28 cellular contexts compared by ENCODE assay signal in the genomic region with DNA sequence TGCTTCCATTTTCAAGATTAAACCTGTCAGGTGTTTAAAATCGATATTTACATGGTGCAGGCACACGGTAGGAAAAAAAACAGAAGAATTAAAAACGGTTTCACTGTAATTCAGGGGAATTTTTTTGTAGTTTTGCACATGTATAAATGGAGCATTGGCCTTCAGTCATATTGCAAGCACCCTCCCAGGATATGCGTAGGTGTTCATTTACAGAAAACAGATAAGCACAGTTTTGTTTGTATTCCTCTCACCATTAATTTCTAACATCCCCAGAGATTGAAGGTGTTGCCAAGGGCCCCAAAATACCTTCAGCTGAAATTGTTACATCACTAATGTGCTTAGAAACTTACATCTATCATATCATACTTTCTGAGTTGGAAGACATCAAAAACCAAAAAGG.
"Had no signal": no experiment of that assay in that cellular context is flagged by ENCODE, and none has a peak within 500 bp of the region (broad histone marks: within the 10 kb centered on the region; RNA-seq: fewer than 3 reads in every experiment).

No MANE protein-coding gene starts in this region.

- DNase-seq: activated CD4-positive, alpha-beta memory T cell treated with anti-CD3 and anti-CD28 coated beads, Interleukin-2, amount 10 ng/mL, durations not matched to agents 7 days and 5 days; activated CD4-positive, alpha-beta T cell treated with anti-CD3 and anti-CD28 coated beads for 36 hours; activated CD4-positive, alpha-beta T cell treated with anti-CD3 and anti-CD28 coated beads, Interleukin-2, amount 10 ng/mL, durations not matched to agents 24 days and 14 days; activated CD4-positive, CD25-positive, alpha-beta regulatory T cell; activated CD4-positive, CD25-positive, alpha-beta regulatory T cell treated with anti-CD3 and anti-CD28 coated beads, Interleukin-2, amount 50 U/mL, for 72 hours; activated effector memory CD4-positive, alpha-beta T cell treated with Interleukin-2 at 50 U/mL for 16 hours; activated gamma-delta T cell treated with Interleukin-2 at 50 U/mL for 16 hours; activated naive CD4-positive, alpha-beta T cell treated with Interleukin-2 at 50 U/mL for 16 hours; activated naive CD8-positive, alpha-beta T cell treated with anti-CD3 and anti-CD28 coated beads for 36 hours; activated naive CD8-positive, alpha-beta T cell treated with anti-CD3 and anti-CD28 coated beads, Interleukin-2, amount 50 U/mL, for 24 hours; activated T-cell treated with anti-CD3 and anti-CD28 coated beads, Interleukin-2, amount 50 U/mL, for 4 hours; adrenal gland; amygdala; aorta; body of pancreas; caudate nucleus; cortex of kidney; dermis blood vessel endothelial cell; effector CD4-positive, alpha-beta T cell; effector memory CD8-positive, alpha-beta T cell; erythroblast; foreskin keratinocyte; gastrocnemius medialis; glutamatergic neuron; heart left ventricle; T-helper 2 cell had no signal

- H3K27me3 Mint-ChIP-seq: activated CD4-positive, alpha-beta memory T cell treated with anti-CD3 and anti-CD28 coated beads, Interleukin-2, amount 10 ng/mL, durations not matched to agents 7 days and 5 days; activated CD4-positive, alpha-beta T cell treated with anti-CD3 and anti-CD28 coated beads for 36 hours; activated naive CD4-positive, alpha-beta T cell treated with anti-CD3 and anti-CD28 coated beads, Interleukin-2, amount 50 U/mL, for 24 hours; activated T-helper 17 cell treated with anti-CD3 and anti-CD28 coated beads, Interleukin-2, amount 50 U/mL, for 72 hours; effector memory CD8-positive, alpha-beta T cell had no signal

- H3K36me3 Mint-ChIP-seq: activated naive CD4-positive, alpha-beta T cell treated with anti-CD3 and anti-CD28 coated beads, Interleukin-2, amount 50 U/mL, for 24 hours; activated naive CD8-positive, alpha-beta T cell treated with anti-CD3 and anti-CD28 coated beads for 36 hours had no signal

- H3K4me3 Mint-ChIP-seq: activated CD4-positive, alpha-beta memory T cell treated with anti-CD3 and anti-CD28 coated beads, Interleukin-2, amount 10 ng/mL, durations not matched to agents 7 days and 5 days; activated CD4-positive, alpha-beta T cell treated with anti-CD3 and anti-CD28 coated beads for 36 hours; activated CD4-positive, alpha-beta T cell treated with anti-CD3 and anti-CD28 coated beads, Interleukin-2, amount 10 ng/mL, durations not matched to agents 24 days and 14 days; activated naive CD4-positive, alpha-beta T cell treated with anti-CD3 and anti-CD28 coated beads, Interleukin-2, amount 50 U/mL, for 24 hours; activated naive CD8-positive, alpha-beta T cell treated with anti-CD3 and anti-CD28 coated beads for 36 hours; activated naive CD8-positive, alpha-beta T cell treated with anti-CD3 and anti-CD28 coated beads, Interleukin-2, amount 50 U/mL, for 24 hours; activated T-cell treated with anti-CD3 and anti-CD28 coated beads, Interleukin-2, amount 50 U/mL, for 4 hours; activated T-helper 17 cell treated with anti-CD3 and anti-CD28 coated beads, Interleukin-2, amount 50 U/mL, for 72 hours; effector memory CD8-positive, alpha-beta T cell had no signal

- H3K27ac Mint-ChIP-seq: activated CD4-positive, alpha-beta memory T cell treated with anti-CD3 and anti-CD28 coated beads, Interleukin-2, amount 10 ng/mL, durations not matched to agents 7 days and 5 days; activated CD4-positive, alpha-beta T cell treated with anti-CD3 and anti-CD28 coated beads for 36 hours; activated CD4-positive, alpha-beta T cell treated with anti-CD3 and anti-CD28 coated beads, Interleukin-2, amount 10 ng/mL, durations not matched to agents 24 days and 14 days; activated naive CD4-positive, alpha-beta T cell treated with anti-CD3 and anti-CD28 coated beads, Interleukin-2, amount 50 U/mL, for 24 hours; activated naive CD8-positive, alpha-beta T cell treated with anti-CD3 and anti-CD28 coated beads for 36 hours; activated naive CD8-positive, alpha-beta T cell treated with anti-CD3 and anti-CD28 coated beads, Interleukin-2, amount 50 U/mL, for 24 hours; activated T-helper 17 cell treated with anti-CD3 and anti-CD28 coated beads, Interleukin-2, amount 50 U/mL, for 72 hours had no signal

- H3K9me3 Mint-ChIP-seq: activated CD4-positive, alpha-beta memory T cell treated with anti-CD3 and anti-CD28 coated beads, Interleukin-2, amount 10 ng/mL, durations not matched to agents 7 days and 5 days; activated naive CD4-positive, alpha-beta T cell treated with anti-CD3 and anti-CD28 coated beads, Interleukin-2, amount 50 U/mL, for 24 hours; activated naive CD8-positive, alpha-beta T cell treated with anti-CD3 and anti-CD28 coated beads for 36 hours; activated naive CD8-positive, alpha-beta T cell treated with anti-CD3 and anti-CD28 coated beads, Interleukin-2, amount 50 U/mL, for 24 hours; activated T-cell treated with anti-CD3 and anti-CD28 coated beads, Interleukin-2, amount 50 U/mL, for 4 hours; activated T-helper 17 cell treated with anti-CD3 and anti-CD28 coated beads, Interleukin-2, amount 50 U/mL, for 72 hours; effector memory CD8-positive, alpha-beta T cell had no signal

- H3K4me1 Mint-ChIP-seq: activated CD4-positive, alpha-beta memory T cell treated with anti-CD3 and anti-CD28 coated beads, Interleukin-2, amount 10 ng/mL, durations not matched to agents 7 days and 5 days; activated CD4-positive, alpha-beta T cell treated with anti-CD3 and anti-CD28 coated beads for 36 hours; activated CD4-positive, alpha-beta T cell treated with anti-CD3 and anti-CD28 coated beads, Interleukin-2, amount 10 ng/mL, durations not matched to agents 24 days and 14 days; activated naive CD4-positive, alpha-beta T cell treated with anti-CD3 and anti-CD28 coated beads, Interleukin-2, amount 50 U/mL, for 24 hours; activated naive CD8-positive, alpha-beta T cell treated with anti-CD3 and anti-CD28 coated beads for 36 hours; activated naive CD8-positive, alpha-beta T cell treated with anti-CD3 and anti-CD28 coated beads, Interleukin-2, amount 50 U/mL, for 24 hours; activated T-helper 17 cell treated with anti-CD3 and anti-CD28 coated beads, Interleukin-2, amount 50 U/mL, for 72 hours had no signal

- ATAC-seq: activated CD4-positive, alpha-beta T cell treated with anti-CD3 and anti-CD28 coated beads for 36 hours; activated naive CD8-positive, alpha-beta T cell treated with anti-CD3 and anti-CD28 coated beads, Interleukin-2, amount 50 U/mL, for 24 hours; activated T-cell treated with anti-CD3 and anti-CD28 coated beads, Interleukin-2, amount 50 U/mL, for 4 hours; activated T-helper 17 cell treated with anti-CD3 and anti-CD28 coated beads, Interleukin-2, amount 50 U/mL, for 72 hours; body of pancreas; effector memory CD8-positive, alpha-beta T cell; foreskin keratinocyte; gastrocnemius medialis; heart left ventricle had no signal
